Comparison of ENCODE assay signal across 8 cellular contexts in the genomic region with DNA sequence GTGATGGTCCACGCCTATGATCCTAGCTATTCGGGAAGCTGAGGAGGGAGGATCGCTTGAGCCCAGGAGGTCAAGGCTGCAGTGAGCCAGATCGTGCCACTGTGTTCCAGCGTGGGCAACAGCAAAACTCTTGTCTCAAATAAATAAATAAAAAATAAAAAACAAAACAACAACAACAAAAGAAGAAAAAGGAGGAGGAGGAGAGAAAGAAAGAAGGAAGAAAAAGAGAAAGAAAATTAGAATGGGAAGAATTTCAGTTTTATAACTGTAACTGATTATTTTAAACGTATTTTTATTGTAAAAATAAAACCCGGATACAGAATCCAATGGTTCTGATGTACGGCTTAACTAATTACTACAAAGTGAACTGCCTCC. TPM values are rescaled to one million over a fixed set of nuclear protein-coding genes. Genes with fewer than 3 reads are reported as not detected.
DNase-seq lines count a peak whose midpoint lies in the region; ATAC-seq, FAIRE-seq and TF ChIP-seq lines count a peak whose summit lies in the region.

No MANE protein-coding gene starts in this region.

- H3K4me3 Mint-ChIP-seq in dendritic cell treated with granulocyte-macrophage colony-stimulating factor and Interleukin-4, amounts not matched to agents 40 ng/mL and 50 ng/mL, for 4 days: peak overlapping the region; percentile 70

- peak overlapping the region; percentile 95 for H3K27ac Mint-ChIP-seq in dendritic cell treated with granulocyte-macrophage colony-stimulating factor and Interleukin-4, amounts not matched to agents 40 ng/mL and 50 ng/mL, for 4 days

- H2AFZ ChIP-seq in Loucy (ENCODE audit: low read length) (peak overlapping the region; percentile 95), neural cell (ENCODE audit: low read depth, low read length) (no peak overlapping the region)

- H3K36me3 ChIP-seq in BE2C: no peaks in the 10 kb centered on the region
- no peaks in the 10 kb centered on the region for H3K36me3 ChIP-seq in Loucy (ENCODE audit: insufficient read depth, low read length)
- no peaks in the 10 kb centered on the region for H3K36me3 ChIP-seq in neural cell (ENCODE audit: insufficient read depth, low read length)

- TF ChIP-seq RAD21 in neural cell (conservative IDR thresholded peaks at IDR 0.05): no peak

- no peaks in the 10 kb centered on the region for H3K79me2 ChIP-seq in Loucy (ENCODE audit: insufficient read depth, low read length)
- H3K79me2 ChIP-seq in neural cell (replicated peaks; ENCODE audit: insufficient read depth, low read length): no peaks in the 10 kb centered on the region

- no peaks in the 10 kb centered on the region for H3K27me3 ChIP-seq in BE2C
- no peaks in the 10 kb centered on the region for H3K27me3 ChIP-seq in Loucy (ENCODE audit: insufficient read depth, low read length, poor library complexity, severe bottlenecking)
- H3K27me3 ChIP-seq in neural cell (ENCODE audit: insufficient read depth, low read depth, low read length): peaks cover 8% of the 10 kb centered on the region

- no peak overlapping the region for H3K27ac ChIP-seq in neural cell (ENCODE audit: low read length)

- TF ChIP-seq CTCF in BE2C (IDR thresholded peaks at IDR 0.05; ENCODE audit: low read depth, low read length) (no peak), Loucy (conservative IDR thresholded peaks at IDR 0.05; ENCODE audit: low read length) (no peak), neural cell (IDR thresholded peaks at IDR 0.05; ENCODE audit: poor library complexity, severe bottlenecking) (no peak)

- peak overlapping the region; percentile 77 for H3K4me2 ChIP-seq in Loucy (ENCODE audit: low read depth, low read length, poor library complexity, severe bottlenecking)
- peak overlapping the region; percentile 80 for H3K4me2 ChIP-seq in neural cell (ENCODE audit: low read length)

- FAIRE-seq in GM19239 (lab: Jason Lieb, UNC): no peak

- H4K20me1 ChIP-seq in Loucy (ENCODE audit: insufficient read depth, low read length, poor library complexity, severe bottlenecking): no peaks in the 10 kb centered on the region
- H4K20me1 ChIP-seq in neural cell (ENCODE audit: insufficient read depth): no peaks in the 10 kb centered on the region

- H3K36me3 Mint-ChIP-seq in dendritic cell treated with granulocyte-macrophage colony-stimulating factor and Interleukin-4, amounts not matched to agents 40 ng/mL and 50 ng/mL, for 4 days (ENCODE audit: low read depth): no peaks in the 10 kb centered on the region

- peaks cover 73% of the 10 kb centered on the region for H3K4me1 Mint-ChIP-seq in dendritic cell treated with granulocyte-macrophage colony-stimulating factor and Interleukin-4, amounts not matched to agents 40 ng/mL and 50 ng/mL, for 4 days (ENCODE audit: low read depth)

- H3F3A ChIP-seq in Loucy (ENCODE audit: low read depth) (no peaks in the 10 kb centered on the region), neural cell (ENCODE audit: insufficient read depth, low read length, poor library complexity, severe bottlenecking) (no peaks in the 10 kb centered on the region)

- H3K9ac ChIP-seq in Loucy (ENCODE audit: low read depth, low read length, poor library complexity, severe bottlenecking): peak overlapping the region; percentile 70
- H3K9ac ChIP-seq in neural cell (ENCODE audit: low read length): peak overlapping the region; percentile 58

- intact Hi-C loops in dendritic cell treated with granulocyte-macrophage colony-stimulating factor and Interleukin-4, amounts not matched to agents 40 ng/mL and 50 ng/mL, for 4 days (cut with micrococcal nuclease): loop anchor here (2.0 kb wide), 1 partner anchor 37 kb away; the partner anchor contains the start of gene PSAP

- no peak for ATAC-seq in HG03457 (IDR thresholded peaks at IDR 0.05; ENCODE audit: unreplicated experiment)

- DNase-seq in BE2C (no peak), GM19239 (ENCODE audit: insufficient read length, low spot score) (no peak), NCI-H2171 (lab: John Stamatoyannopoulos, UW) (no peak)
- no peak for DNase-seq in stimulated activated CD4-positive, alpha-beta T cell treated with anti-CD3 and anti-CD28 coated beads, Interleukin-4, amount 100 ng/mL, for 24 hours

- H3K4me3 ChIP-seq in BE2C (ENCODE audit: low read depth, low read length) (peak overlapping the region; percentile 92), Loucy (ENCODE audit: low read length, poor library complexity, severe bottlenecking) (peak overlapping the region; percentile 74), neural cell (ENCODE audit: low read length) (peak overlapping the region; percentile 71)

- H3K9me2 ChIP-seq in Loucy (replicated peaks; ENCODE audit: low read depth, low read length) (no peaks in the 10 kb centered on the region), neural cell (ENCODE audit: insufficient read depth, low read length) (no peaks in the 10 kb centered on the region)

- no peaks in the 10 kb centered on the region for H3K9me3 Mint-ChIP-seq in dendritic cell treated with granulocyte-macrophage colony-stimulating factor and Interleukin-4, amounts not matched to agents 40 ng/mL and 50 ng/mL, for 4 days

- H3K9me3 ChIP-seq in BE2C (no peaks in the 10 kb centered on the region), Loucy (ENCODE audit: insufficient read depth, low read depth, low read length) (no peaks in the 10 kb centered on the region), neural cell (ENCODE audit: low read length) (no peaks in the 10 kb centered on the region)

- peaks cover 6% of the 10 kb centered on the region for H3K4me1 ChIP-seq in BE2C
- H3K4me1 ChIP-seq in Loucy (ENCODE audit: insufficient read depth, low read length, poor library complexity, severe bottlenecking): peaks cover 22% of the 10 kb centered on the region

- TF ChIP-seq EP300 in neural cell (conservative IDR thresholded peaks at IDR 0.05; ENCODE audit: poor library complexity, severe bottlenecking): no peak

- H3K27me3 Mint-ChIP-seq in dendritic cell treated with granulocyte-macrophage colony-stimulating factor and Interleukin-4, amounts not matched to agents 40 ng/mL and 50 ng/mL, for 4 days: no peaks in the 10 kb centered on the region

TF ChIP-seq in neural cell, 6 proteins besides CTCF, POLR2A, EP300 and RAD21:
- TF ChIP-seq, protein P1, sequence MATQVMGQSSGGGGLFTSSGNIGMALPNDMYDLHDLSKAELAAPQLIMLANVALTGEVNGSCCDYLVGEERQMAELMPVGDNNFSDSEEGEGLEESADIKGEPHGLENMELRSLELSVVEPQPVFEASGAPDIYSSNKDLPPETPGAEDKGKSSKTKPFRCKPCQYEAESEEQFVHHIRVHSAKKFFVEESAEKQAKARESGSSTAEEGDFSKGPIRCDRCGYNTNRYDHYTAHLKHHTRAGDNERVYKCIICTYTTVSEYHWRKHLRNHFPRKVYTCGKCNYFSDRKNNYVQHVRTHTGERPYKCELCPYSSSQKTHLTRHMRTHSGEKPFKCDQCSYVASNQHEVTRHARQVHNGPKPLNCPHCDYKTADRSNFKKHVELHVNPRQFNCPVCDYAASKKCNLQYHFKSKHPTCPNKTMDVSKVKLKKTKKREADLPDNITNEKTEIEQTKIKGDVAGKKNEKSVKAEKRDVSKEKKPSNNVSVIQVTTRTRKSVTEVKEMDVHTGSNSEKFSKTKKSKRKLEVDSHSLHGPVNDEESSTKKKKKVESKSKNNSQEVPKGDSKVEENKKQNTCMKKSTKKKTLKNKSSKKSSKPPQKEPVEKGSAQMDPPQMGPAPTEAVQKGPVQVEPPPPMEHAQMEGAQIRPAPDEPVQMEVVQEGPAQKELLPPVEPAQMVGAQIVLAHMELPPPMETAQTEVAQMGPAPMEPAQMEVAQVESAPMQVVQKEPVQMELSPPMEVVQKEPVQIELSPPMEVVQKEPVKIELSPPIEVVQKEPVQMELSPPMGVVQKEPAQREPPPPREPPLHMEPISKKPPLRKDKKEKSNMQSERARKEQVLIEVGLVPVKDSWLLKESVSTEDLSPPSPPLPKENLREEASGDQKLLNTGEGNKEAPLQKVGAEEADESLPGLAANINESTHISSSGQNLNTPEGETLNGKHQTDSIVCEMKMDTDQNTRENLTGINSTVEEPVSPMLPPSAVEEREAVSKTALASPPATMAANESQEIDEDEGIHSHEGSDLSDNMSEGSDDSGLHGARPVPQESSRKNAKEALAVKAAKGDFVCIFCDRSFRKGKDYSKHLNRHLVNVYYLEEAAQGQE (IDR thresholded peaks at IDR 0.05; ENCODE audit: borderline replicate concordance): no peak
- TF ChIP-seq POLR2AphosphoS5 (IDR thresholded peaks at IDR 0.05): no peak

RNA-seq across cellular contexts. Expression of gene PSAP, which starts 37.2 kb away (rescaled TPM):
- polyA plus RNA-seq in BE2C (2012; ENCODE audit: insufficient read depth, insufficient read length, low read depth): 1,064 TPM
- polyA plus RNA-seq in neural cell: 651 and 700 TPM in 2 replicates
- polyA minus RNA-seq in neural cell: 597 and 644 TPM in 2 replicates
